8 cellular contexts compared by ENCODE assay signal in genomic region chr13:24512208-24513068, GRCh38. TPM values are rescaled to one million over a fixed set of nuclear protein-coding genes. Genes with fewer than 3 reads are reported as not detected.
A peak's percentile ranks its signal among the peaks of the same experiment; 100 is the strongest.
DNase-seq lines count a peak whose midpoint lies in the region; ATAC-seq lines count a peak whose summit lies in the region.

Gene PARP4 (minus strand): TSS chr13:24512778. CDS start chr13:24503776, 9,002 bp downstream.

- peak within 1 kb of the TSS; percentile 83 for H2BK120ac ChIP-seq in neuronal stem cell (ENCODE audit: low read depth, low read length)

- DNase-seq in ELR (ENCODE audit: low read depth) (peak; percentile 96), KG1 (lab: John Stamatoyannopoulos, UW) (peak; percentile 90), SJCRH30 (peak; percentile 84 to 89), foreskin melanocyte (peak; percentile 67), neuronal stem cell (ENCODE audit: low spot score) (peak; percentile 64), superior temporal gyrus (ENCODE audit: extremely low spot score) (peak; percentile 64)
- peak; percentile 41 for DNase-seq in activated gamma-delta T cell treated with anti-CD3 and anti-CD28 coated beads, Interleukin-2, amount 50 U/mL, for 16 hours (ENCODE audit: low read depth)

- H3K4me3 ChIP-seq in SJCRH30 = peak within 1 kb of the TSS; percentile 78
- peak within 1 kb of the TSS; percentile 91 to 93 for H3K4me3 ChIP-seq in neuronal stem cell (ENCODE audit: low read length in 2 of 2)

- peak within 1 kb of the TSS; percentile 98 for H2AFZ ChIP-seq in neuronal stem cell (ENCODE audit: low read length)

- peak within 1 kb of the TSS; percentile 98 for H3K9ac ChIP-seq in neuronal stem cell (ENCODE audit: low read depth, low read length, poor library complexity)

- peak within 1 kb of the TSS; percentile 76 for H3K27ac ChIP-seq in SJCRH30
- H3K27ac ChIP-seq in neuronal stem cell (replicated peaks; ENCODE audit: low read length) = peak within 1 kb of the TSS; percentile 62

- H2AK5ac ChIP-seq in neuronal stem cell (ENCODE audit: low read depth, low read length) = peak within 1 kb of the TSS; percentile 57

- H3K9me3 ChIP-seq in SJCRH30 (replicated peaks) (no peaks in the 10 kb centered on the region), neuronal stem cell (replicated peaks in 1 of 2; ENCODE audit: control insufficient read depth in 2 of 2, insufficient read depth in 1 of 2, low read depth in 1 of 2, low read length in 2 of 2) (peaks cover 0 to 2% of the 10 kb centered on the region in 2 donors)

- no peaks in the 10 kb centered on the region; the same call in 1 of the 2 replicates for H3K36me3 ChIP-seq in SJCRH30
- H3K36me3 ChIP-seq in neuronal stem cell (replicated peaks in 1 of 2; ENCODE audit: control insufficient read depth in 2 of 2, insufficient read depth in 2 of 2, low read length in 2 of 2) = peaks cover 0 to 9% of the 10 kb centered on the region in 2 donors

- no peaks in the 10 kb centered on the region for H3K79me1 ChIP-seq in neuronal stem cell (ENCODE audit: low read depth, low read length)

- H3K4me2 ChIP-seq in neuronal stem cell (ENCODE audit: insufficient read depth, low read length, poor library complexity, severe bottlenecking) = peak within 1 kb of the TSS; percentile 68

- H3K4me1 ChIP-seq in SJCRH30 (peaks cover 4% of the 10 kb centered on the region), neuronal stem cell (ENCODE audit: control insufficient read depth in 2 of 2, insufficient read depth in 1 of 2, low read depth in 1 of 2, low read length in 2 of 2) (peaks cover 0 to 6% of the 10 kb centered on the region in 2 donors)

- H3K18ac ChIP-seq in neuronal stem cell (ENCODE audit: low read length) = peak within 1 kb of the TSS; percentile 98

- WGBS in neuronal stem cell (ENCODE audit: extremely low coverage in 2 of 2, insufficient read length in 2 of 2, insufficient replicate concordance in 1 of 2), 2 donors = no CpG with 5 or more reads among the region's 68 CpGs

- ATAC-seq in GM21737 (IDR thresholded peaks at IDR 0.05; ENCODE audit: unreplicated experiment) = peak; percentile 72

- no peak within 1 kb of the TSS for H3K4ac ChIP-seq in neuronal stem cell (ENCODE audit: low read length)

- H3K23ac ChIP-seq in neuronal stem cell (ENCODE audit: low read depth, low read length, poor library complexity) = peak within 1 kb of the TSS; percentile 92

- peak within 1 kb of the TSS; percentile 66 for H2BK12ac ChIP-seq in neuronal stem cell (ENCODE audit: low read length)

- no peaks in the 10 kb centered on the region for H3K27me3 ChIP-seq in SJCRH30
- H3K27me3 ChIP-seq in neuronal stem cell (ENCODE audit: control insufficient read depth in 3 of 3, insufficient read depth in 3 of 3, low read depth in 1 of 3, low read length in 3 of 3) = no peaks in the 10 kb centered on the region

- no peak within 1 kb of the TSS for H2BK5ac ChIP-seq in neuronal stem cell (ENCODE audit: low read length)

- H3K14ac ChIP-seq in neuronal stem cell (ENCODE audit: low read length) = peak within 1 kb of the TSS; percentile 94

- H2BK15ac ChIP-seq in neuronal stem cell (ENCODE audit: low read length) = no peak within 1 kb of the TSS

- peak within 1 kb of the TSS; percentile 87 for H4K91ac ChIP-seq in neuronal stem cell (ENCODE audit: low read depth, low read length, poor library complexity)

- peak within 1 kb of the TSS; percentile 45 for H4K8ac ChIP-seq in neuronal stem cell (ENCODE audit: low read depth, low read length)

RNA-seq across cellular contexts. Expression of gene PARP4, which starts in this region (rescaled TPM):
- 49.9 and 54.0 TPM in 2 replicates for total RNA-seq in SJCRH30 (2014; rRNA removed; shearing (Covaris generic))
- 18.5 TPM for polyA plus RNA-seq in neuronal stem cell (2013, experiment 1 of 2)
- 19.3 TPM for polyA plus RNA-seq in neuronal stem cell (2013, experiment 2 of 2)

Comparison
In these comparisons a context has a peak if more than half of its experiments do, and no peak if none do; other contexts are left out.
1. Peak in every context shown above with its lines: DNase-seq, ATAC-seq, H3K4me3 ChIP-seq and H3K27ac ChIP-seq.
2. DNase-seq: peak in every context shown above with its lines; median percentile 96 in ELR; 90 in KG1; 86 in SJCRH30; 67 in foreskin melanocyte; 64 in neuronal stem cell; 64 in superior temporal gyrus; 41 in activated gamma-delta T cell treated with anti-CD3 and anti-CD28 coated beads, Interleukin-2, amount 50 U/mL, for 16 hours.